41 cellular contexts compared by ENCODE assay signal in the genomic region with DNA sequence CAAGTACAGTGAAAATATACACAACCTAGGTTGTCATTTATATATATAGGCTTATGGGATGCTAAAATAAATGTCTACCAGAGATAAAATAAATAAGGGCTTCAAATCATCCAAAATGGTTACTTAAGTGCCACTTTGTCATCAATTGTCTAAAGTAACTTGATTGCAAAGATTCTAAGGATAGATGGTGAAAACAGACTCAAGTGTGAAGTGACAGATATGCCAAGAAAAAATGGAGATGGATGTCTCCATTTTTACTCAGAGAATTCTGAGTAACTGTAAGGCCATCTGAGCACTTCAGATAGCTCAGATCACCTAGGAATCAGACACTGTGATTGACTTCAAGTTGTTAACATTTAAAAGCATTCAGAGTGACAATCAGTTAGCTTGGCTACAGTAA.
"Had no signal": no experiment of that assay in that cellular context is flagged by ENCODE, and none has a peak within 500 bp of the region (broad histone marks: within the 10 kb centered on the region; RNA-seq: fewer than 3 reads in every experiment).

No MANE protein-coding gene starts in this region.

- DNase-seq: activated effector memory CD4-positive, alpha-beta T cell treated with anti-CD3 and anti-CD28 coated beads, Interleukin-2, amount 50 U/mL, for 16 hours; activated effector memory CD4-positive, alpha-beta T cell treated with Interleukin-2 at 50 U/mL for 16 hours; activated gamma-delta T cell; activated gamma-delta T cell treated with Interleukin-2 at 50 U/mL for 16 hours; activated naive CD4-positive, alpha-beta T cell; activated naive CD4-positive, alpha-beta T cell treated with anti-CD3 and anti-CD28 coated beads for 36 hours; activated naive CD4-positive, alpha-beta T cell treated with anti-CD3 and anti-CD28 coated beads, Interleukin-2, amount 10 ng/mL, durations not matched to agents 7 days and 5 days; activated naive CD4-positive, alpha-beta T cell treated with anti-CD3 and anti-CD28 coated beads, Interleukin-2, amount 50 U/mL, for 16 hours; activated naive CD4-positive, alpha-beta T cell treated with Interleukin-2 at 50 U/mL for 16 hours; activated naive CD8-positive, alpha-beta T cell treated with anti-CD3 and anti-CD28 coated beads for 36 hours; activated naive CD8-positive, alpha-beta T cell treated with anti-CD3 and anti-CD28 coated beads, Interleukin-2, amount 10 ng/mL, durations not matched to agents 7 days and 5 days; activated naive CD8-positive, alpha-beta T cell treated with anti-CD3 and anti-CD28 coated beads, Interleukin-2, amount 50 U/mL, for 24 hours; activated T-cell treated with anti-CD3 and anti-CD28 coated beads for 4 hours; activated T-cell treated with anti-CD3 and anti-CD28 coated beads, Interleukin-2, amount 50 U/mL, for 1 hour; activated T-cell treated with anti-CD3 and anti-CD28 coated beads, Interleukin-2, amount 50 U/mL, for 24 hours; activated T-cell treated with anti-CD3 and anti-CD28 coated beads, Interleukin-2, amount 50 U/mL, for 4 hours; activated T-cell treated with anti-CD3 and anti-CD28 coated beads, Interleukin-2, amount 50 U/mL, for 48 hours; activated T-cell treated with anti-CD3 and anti-CD28 coated beads, Interleukin-2, amount 50 U/mL, for 72 hours; adrenal gland; amniotic stem cell; amygdala; anterior cingulate cortex; aorta; body of pancreas; brain microvascular endothelial cell; caudate nucleus; central memory CD4-positive, alpha-beta T cell; cerebellar nuclear complex had no signal

- H3K27me3 ChIP-seq: adrenal gland, ascending aorta, body of pancreas, brain microvascular endothelial cell, breast epithelium, cardiac muscle cell had no signal

- H3K9me3 Mint-ChIP-seq: activated naive CD4-positive, alpha-beta T cell treated with anti-CD3 and anti-CD28 coated beads, Interleukin-2, amount 50 U/mL, for 24 hours; activated naive CD8-positive, alpha-beta T cell treated with anti-CD3 and anti-CD28 coated beads, Interleukin-2, amount 50 U/mL, for 24 hours; activated T-helper 1 cell treated with anti-CD3 and anti-CD28 coated beads, Interleukin-12 subunit alpha, Interleukin-12 subunit beta, Interleukin-2, Interleukin-4 antibody, amounts not matched to agents 30 ng/mL and 10 ng/mL and 1 ng/mL, durations not matched to agents 14 hours and 24 hours and 36 hours had no signal

- H3K27ac Mint-ChIP-seq: activated naive CD4-positive, alpha-beta T cell treated with anti-CD3 and anti-CD28 coated beads for 36 hours; activated naive CD4-positive, alpha-beta T cell treated with anti-CD3 and anti-CD28 coated beads, Interleukin-2, amount 10 ng/mL, durations not matched to agents 7 days and 5 days; activated naive CD4-positive, alpha-beta T cell treated with anti-CD3 and anti-CD28 coated beads, Interleukin-2, amount 50 U/mL, for 24 hours; activated naive CD4-positive, alpha-beta T cell treated with anti-CD3 and anti-CD28 coated beads, Interleukin-2, amount 50 U/mL, for 72 hours; activated naive CD8-positive, alpha-beta T cell; activated naive CD8-positive, alpha-beta T cell treated with anti-CD3 and anti-CD28 coated beads for 36 hours; activated naive CD8-positive, alpha-beta T cell treated with anti-CD3 and anti-CD28 coated beads, Interleukin-2, amount 10 ng/mL, durations not matched to agents 7 days and 5 days; activated naive CD8-positive, alpha-beta T cell treated with anti-CD3 and anti-CD28 coated beads, Interleukin-2, amount 50 U/mL, for 24 hours; activated T-cell treated with anti-CD3 and anti-CD28 coated beads, Interleukin-2, amount 50 U/mL, for 24 hours; activated T-cell treated with anti-CD3 and anti-CD28 coated beads, Interleukin-2, amount 50 U/mL, for 72 hours; activated T-helper 1 cell treated with anti-CD3 and anti-CD28 coated beads, Interleukin-12 subunit alpha, Interleukin-12 subunit beta, Interleukin-2, Interleukin-4 antibody, amounts not matched to agents 30 ng/mL and 10 ng/mL and 1 ng/mL, durations not matched to agents 14 hours and 24 hours and 36 hours; activated T-helper 17 cell treated with anti-CD3 and anti-CD28 coated beads, Interleukin-2, amount 50 U/mL, for 72 hours; activated T-helper 2 cell treated with anti-CD3 and anti-CD28 coated beads, Interferon-gamma antibody, Interleukin-2, Interleukin-4, amounts not matched to agents 10 μg/mL and 5 μg/mL and 100 μg/mL, durations not matched to agents 14 hours and 24 hours and 36 hours; brain had no signal

- H3K9me3 ChIP-seq: adrenal gland, ascending aorta, body of pancreas, breast epithelium had no signal

- FAIRE-seq: astrocyte, bronchial epithelial cell had no signal

- H3K36me3 ChIP-seq: adrenal gland, ascending aorta, brain microvascular endothelial cell, breast epithelium, cardiac muscle cell had no signal

- H3K27me3 Mint-ChIP-seq: activated naive CD4-positive, alpha-beta T cell treated with anti-CD3 and anti-CD28 coated beads, Interleukin-2, amount 10 ng/mL, durations not matched to agents 7 days and 5 days; activated naive CD4-positive, alpha-beta T cell treated with anti-CD3 and anti-CD28 coated beads, Interleukin-2, amount 50 U/mL, for 24 hours; activated naive CD8-positive, alpha-beta T cell; activated naive CD8-positive, alpha-beta T cell treated with anti-CD3 and anti-CD28 coated beads for 36 hours; activated naive CD8-positive, alpha-beta T cell treated with anti-CD3 and anti-CD28 coated beads, Interleukin-2, amount 10 ng/mL, durations not matched to agents 7 days and 5 days; activated naive CD8-positive, alpha-beta T cell treated with anti-CD3 and anti-CD28 coated beads, Interleukin-2, amount 50 U/mL, for 24 hours; activated T-cell treated with anti-CD3 and anti-CD28 coated beads, Interleukin-2, amount 50 U/mL, for 24 hours; activated T-helper 17 cell treated with anti-CD3 and anti-CD28 coated beads, Interleukin-2, amount 50 U/mL, for 72 hours; brain; central memory CD8-positive, alpha-beta T cell had no signal

- ATAC-seq: activated naive CD4-positive, alpha-beta T cell treated with anti-CD3 and anti-CD28 coated beads, Interleukin-2, amount 50 U/mL, for 72 hours; activated naive CD8-positive, alpha-beta T cell treated with anti-CD3 and anti-CD28 coated beads, Interleukin-2, amount 50 U/mL, for 24 hours; activated T-cell treated with anti-CD3 and anti-CD28 coated beads, Interleukin-2, amount 50 U/mL, for 4 hours; activated T-cell treated with anti-CD3 and anti-CD28 coated beads, Interleukin-2, amount 50 U/mL, for 72 hours; activated T-helper 17 cell treated with anti-CD3 and anti-CD28 coated beads, Interleukin-2, amount 50 U/mL, for 72 hours; body of pancreas had no signal

- H3K27ac ChIP-seq: adrenal gland, ascending aorta, body of pancreas, brain microvascular endothelial cell, breast epithelium, cardiac muscle cell had no signal

- H3K4me3 ChIP-seq: adrenal gland, ascending aorta, body of pancreas, breast epithelium, cardiac muscle cell had no signal

- H3K4me1 Mint-ChIP-seq: activated naive CD4-positive, alpha-beta T cell treated with anti-CD3 and anti-CD28 coated beads, Interleukin-2, amount 10 ng/mL, durations not matched to agents 7 days and 5 days; activated naive CD4-positive, alpha-beta T cell treated with anti-CD3 and anti-CD28 coated beads, Interleukin-2, amount 50 U/mL, for 24 hours; activated naive CD8-positive, alpha-beta T cell treated with anti-CD3 and anti-CD28 coated beads for 36 hours; activated naive CD8-positive, alpha-beta T cell treated with anti-CD3 and anti-CD28 coated beads, Interleukin-2, amount 10 ng/mL, durations not matched to agents 7 days and 5 days; activated naive CD8-positive, alpha-beta T cell treated with anti-CD3 and anti-CD28 coated beads, Interleukin-2, amount 50 U/mL, for 24 hours; activated T-helper 17 cell treated with anti-CD3 and anti-CD28 coated beads, Interleukin-2, amount 50 U/mL, for 72 hours; brain; central memory CD8-positive, alpha-beta T cell had no signal

- H3K36me3 Mint-ChIP-seq: activated naive CD4-positive, alpha-beta T cell treated with anti-CD3 and anti-CD28 coated beads, Interleukin-2, amount 10 ng/mL, durations not matched to agents 7 days and 5 days; activated naive CD4-positive, alpha-beta T cell treated with anti-CD3 and anti-CD28 coated beads, Interleukin-2, amount 50 U/mL, for 24 hours; activated naive CD4-positive, alpha-beta T cell treated with anti-CD3 and anti-CD28 coated beads, Interleukin-2, amount 50 U/mL, for 72 hours; activated naive CD8-positive, alpha-beta T cell; activated naive CD8-positive, alpha-beta T cell treated with anti-CD3 and anti-CD28 coated beads for 36 hours; activated naive CD8-positive, alpha-beta T cell treated with anti-CD3 and anti-CD28 coated beads, Interleukin-2, amount 10 ng/mL, durations not matched to agents 7 days and 5 days; brain had no signal

- H3K4me1 ChIP-seq: adrenal gland, ascending aorta, body of pancreas, breast epithelium had no signal

- H3K4me3 Mint-ChIP-seq: activated naive CD4-positive, alpha-beta T cell treated with anti-CD3 and anti-CD28 coated beads for 36 hours; activated naive CD4-positive, alpha-beta T cell treated with anti-CD3 and anti-CD28 coated beads, Interleukin-2, amount 10 ng/mL, durations not matched to agents 7 days and 5 days; activated naive CD4-positive, alpha-beta T cell treated with anti-CD3 and anti-CD28 coated beads, Interleukin-2, amount 50 U/mL, for 24 hours; activated naive CD8-positive, alpha-beta T cell; activated naive CD8-positive, alpha-beta T cell treated with anti-CD3 and anti-CD28 coated beads for 36 hours; activated naive CD8-positive, alpha-beta T cell treated with anti-CD3 and anti-CD28 coated beads, Interleukin-2, amount 10 ng/mL, durations not matched to agents 7 days and 5 days; activated naive CD8-positive, alpha-beta T cell treated with anti-CD3 and anti-CD28 coated beads, Interleukin-2, amount 50 U/mL, for 24 hours; activated T-cell treated with anti-CD3 and anti-CD28 coated beads, Interleukin-2, amount 50 U/mL, for 24 hours; activated T-cell treated with anti-CD3 and anti-CD28 coated beads, Interleukin-2, amount 50 U/mL, for 4 hours; activated T-cell treated with anti-CD3 and anti-CD28 coated beads, Interleukin-2, amount 50 U/mL, for 72 hours; activated T-helper 1 cell treated with anti-CD3 and anti-CD28 coated beads, Interleukin-12 subunit alpha, Interleukin-12 subunit beta, Interleukin-2, Interleukin-4 antibody, amounts not matched to agents 30 ng/mL and 10 ng/mL and 1 ng/mL, durations not matched to agents 14 hours and 24 hours and 36 hours; activated T-helper 17 cell treated with anti-CD3 and anti-CD28 coated beads, Interleukin-2, amount 50 U/mL, for 72 hours; brain; central memory CD8-positive, alpha-beta T cell had no signal
